ENCODE assay signal across 8 cellular contexts in genomic region chr10:132962623-132963429, GRCh38. TPM values are rescaled to one million over a fixed set of nuclear protein-coding genes. Genes with fewer than 3 reads are reported as not detected.
A peak's percentile ranks its signal among the peaks of the same experiment; 100 is the strongest.
DNase-seq lines count a peak whose midpoint lies in the region; ATAC-seq and TF ChIP-seq lines count a peak whose summit lies in the region.

No MANE protein-coding gene starts in this region.

- peak overlapping the region; percentile 88 to 96 for H3K4me3 Mint-ChIP-seq in activated T-cell treated with anti-CD3 and anti-CD28 coated beads, Interleukin-2, amount 50 U/mL, for 72 hours
- peak overlapping the region; percentile 81 to 83 (median 82) for H3K4me3 Mint-ChIP-seq in nephron

- H3K27ac Mint-ChIP-seq in activated T-cell treated with anti-CD3 and anti-CD28 coated beads, Interleukin-2, amount 50 U/mL, for 72 hours = peak overlapping the region; percentile 92
- H3K27ac Mint-ChIP-seq in nephron = peak overlapping the region in 1 of 3 experiments; percentile 15

- H3K9me3 Mint-ChIP-seq in activated T-cell treated with anti-CD3 and anti-CD28 coated beads, Interleukin-2, amount 50 U/mL, for 72 hours = peaks cover 0 to 1% of the 10 kb centered on the region in 2 donors
- H3K9me3 Mint-ChIP-seq in nephron = no peaks in the 10 kb centered on the region

- no peak for TF ChIP-seq CTCF in coronary artery (IDR thresholded peaks at IDR 0.05)
- TF ChIP-seq CTCF in nephron (IDR thresholded peaks at IDR 0.05; ENCODE audit: unreplicated experiment in 3 of 3) = no peak

- peak overlapping the region; percentile 85 for H3K4me3 ChIP-seq in coronary artery

- DNase-seq in activated T-cell treated with anti-CD3 and anti-CD28 coated beads, Interleukin-2, amount 50 U/mL, for 72 hours = no peak
- no peak for DNase-seq in activated T-cell treated with anti-CD3 and anti-CD28 coated beads for 4 hours
- no peak for DNase-seq in coronary artery (ENCODE audit: low spot score)
- no peak for DNase-seq in COLO829 (ENCODE audit: low spot score)
- no peak for DNase-seq in H4 (ENCODE audit: low spot score)

- peak; percentile 55 to 58 for ATAC-seq in activated T-cell treated with anti-CD3 and anti-CD28 coated beads, Interleukin-2, amount 50 U/mL, for 72 hours (replicated peaks in 1 of 2)
- ATAC-seq in HG03442 (IDR thresholded peaks at IDR 0.05; ENCODE audit: unreplicated experiment) = peak; percentile 27
- no peak for ATAC-seq in esophagus mucosa

- no peak overlapping the region for H3K27ac ChIP-seq in coronary artery

- peaks cover 4% of the 10 kb centered on the region in 2 donors for H3K36me3 Mint-ChIP-seq in activated T-cell treated with anti-CD3 and anti-CD28 coated beads, Interleukin-2, amount 50 U/mL, for 72 hours (ENCODE audit: insufficient read depth in 2 of 2)
- H3K36me3 Mint-ChIP-seq in nephron (ENCODE audit: low read depth) = no peaks in the 10 kb centered on the region

- H3K27me3 Mint-ChIP-seq in activated T-cell treated with anti-CD3 and anti-CD28 coated beads, Interleukin-2, amount 50 U/mL, for 72 hours (ENCODE audit: low read depth) = peaks cover 36% of the 10 kb centered on the region
- peaks cover 31% of the 10 kb centered on the region for H3K27me3 Mint-ChIP-seq in nephron (ENCODE audit: low read depth)

- peaks cover 24% of the 10 kb centered on the region for H3K4me1 Mint-ChIP-seq in activated T-cell treated with anti-CD3 and anti-CD28 coated beads, Interleukin-2, amount 50 U/mL, for 72 hours (ENCODE audit: low read depth)
- peaks cover 19% of the 10 kb centered on the region for H3K4me1 Mint-ChIP-seq in nephron

RNA-seq across cellular contexts. Expression of gene CFAP46, which starts 20.5 kb away (rescaled TPM):
- under 1 TPM; 0.16 to 0.26 TPM for total RNA-seq in activated T-cell treated with anti-CD3 and anti-CD28 coated beads, Interleukin-2, amount 50 U/mL, for 72 hours
- 0.64 TPM for total RNA-seq in esophagus mucosa
- 1.0 and 4.8 TPM in 2 replicates for total RNA-seq in H4 (2014; rRNA removed; shearing (Covaris generic))
